In genomic region chr1:24632776-24633175, GRCh38 we compare ENCODE assay signal across 25 cellular contexts.
"Had no signal": no experiment of that assay in that cellular context is flagged by ENCODE, and none has a peak within 500 bp of the region (broad histone marks: within the 10 kb centered on the region; RNA-seq: fewer than 3 reads in every experiment).

No MANE protein-coding gene starts in this region.

- H3K4me3 Mint-ChIP-seq: activated CD4-positive, alpha-beta memory T cell treated with anti-CD3 and anti-CD28 coated beads for 36 hours; activated CD4-positive, alpha-beta T cell treated with anti-CD3 and anti-CD28 coated beads, Interleukin-2, amount 10 ng/mL, durations not matched to agents 7 days and 5 days; activated naive CD8-positive, alpha-beta T cell treated with anti-CD3 and anti-CD28 coated beads, Interleukin-2, amount 50 U/mL, for 24 hours; activated T-cell treated with anti-CD3 and anti-CD28 coated beads, Interleukin-2, amount 50 U/mL, for 4 hours; central memory CD8-positive, alpha-beta T cell; T-helper 1 cell treated with Interleukin-12 subunit alpha and Interleukin-12 subunit beta and Interleukin-4 antibody, amounts not matched to agents 30 μg/mL and 1 μg/mL, for 36 hours had no signal

- H3K4me1 ChIP-seq: ascending aorta, Peyer's patch, SJCRH30 had no signal

- H3K9me3 Mint-ChIP-seq: activated CD4-positive, alpha-beta memory T cell treated with anti-CD3 and anti-CD28 coated beads for 36 hours; activated CD4-positive, alpha-beta T cell treated with anti-CD3 and anti-CD28 coated beads, Interleukin-2, amount 10 ng/mL, durations not matched to agents 7 days and 5 days; activated naive CD4-positive, alpha-beta T cell treated with anti-CD3 and anti-CD28 coated beads, Interleukin-2, amount 50 U/mL, for 72 hours; activated naive CD8-positive, alpha-beta T cell treated with anti-CD3 and anti-CD28 coated beads, Interleukin-2, amount 50 U/mL, for 24 hours; activated T-cell treated with anti-CD3 and anti-CD28 coated beads, Interleukin-2, amount 50 U/mL, for 4 hours; central memory CD8-positive, alpha-beta T cell; T-helper 1 cell treated with Interleukin-12 subunit alpha and Interleukin-12 subunit beta and Interleukin-4 antibody, amounts not matched to agents 30 μg/mL and 1 μg/mL, for 36 hours had no signal

- ATAC-seq: activated naive CD4-positive, alpha-beta T cell treated with anti-CD3 and anti-CD28 coated beads, Interleukin-2, amount 50 U/mL, for 72 hours; activated naive CD8-positive, alpha-beta T cell treated with anti-CD3 and anti-CD28 coated beads, Interleukin-2, amount 50 U/mL, for 24 hours; activated T-cell treated with anti-CD3 and anti-CD28 coated beads, Interleukin-2, amount 50 U/mL, for 4 hours; body of pancreas had no signal

- H3K36me3 Mint-ChIP-seq: activated CD4-positive, alpha-beta memory T cell treated with anti-CD3 and anti-CD28 coated beads for 36 hours; activated naive CD4-positive, alpha-beta T cell treated with anti-CD3 and anti-CD28 coated beads, Interleukin-2, amount 50 U/mL, for 72 hours had no signal

- H3K9me3 ChIP-seq: ascending aorta, body of pancreas, Peyer's patch, SJCRH30 had no signal

- H3K4me3 ChIP-seq: ascending aorta, body of pancreas, Peyer's patch, SJCRH30 had no signal

- H3K36me3 ChIP-seq: ascending aorta, Peyer's patch, SJCRH30 had no signal

- H3K27ac Mint-ChIP-seq: activated CD4-positive, alpha-beta memory T cell treated with anti-CD3 and anti-CD28 coated beads for 36 hours; activated naive CD4-positive, alpha-beta T cell treated with anti-CD3 and anti-CD28 coated beads, Interleukin-2, amount 50 U/mL, for 72 hours; activated naive CD8-positive, alpha-beta T cell treated with anti-CD3 and anti-CD28 coated beads, Interleukin-2, amount 50 U/mL, for 24 hours; T-helper 1 cell treated with Interleukin-12 subunit alpha and Interleukin-12 subunit beta and Interleukin-4 antibody, amounts not matched to agents 30 μg/mL and 1 μg/mL, for 36 hours had no signal

- H3K27ac ChIP-seq: ascending aorta, body of pancreas, Peyer's patch, RWPE1, SJCRH30 had no signal

- DNase-seq: activated CD4-positive, alpha-beta memory T cell treated with anti-CD3 and anti-CD28 coated beads for 36 hours; activated CD4-positive, alpha-beta T cell treated with anti-CD3 and anti-CD28 coated beads, Interleukin-2, amount 10 ng/mL, durations not matched to agents 7 days and 5 days; activated CD4-positive, CD25-positive, alpha-beta regulatory T cell; activated CD8-positive, alpha-beta memory T cell treated with anti-CD3 and anti-CD28 coated beads for 24 hours; activated effector memory CD4-positive, alpha-beta T cell treated with anti-CD3 and anti-CD28 coated beads, Interleukin-2, amount 50 U/mL, for 16 hours; activated naive CD4-positive, alpha-beta T cell treated with Interleukin-2 at 50 U/mL for 16 hours; activated naive CD8-positive, alpha-beta T cell treated with anti-CD3 and anti-CD28 coated beads, Interleukin-2, amount 50 U/mL, for 24 hours; activated T-cell treated with anti-CD3 and anti-CD28 coated beads, Interleukin-2, amount 50 U/mL, for 4 hours; amniotic stem cell; body of pancreas; Kasumi-1; NCI-H1092; NCI-H1417; NCI-H1694 treated with DMSO at 0.1 percent for 48 hours; NCI-H2029 treated with DMSO at 0.1 percent for 48 hours; NCI-H446; NCI-H524; Peyer's patch; Right ventricle myocardium superior; SJCRH30 had no signal

- H3K27me3 ChIP-seq: ascending aorta, body of pancreas, Peyer's patch had no signal
